Comparison of ENCODE assay signal across 32 cellular contexts in genomic region chr1:204280562-204280961, GRCh38.
"Had no signal": no experiment of that assay in that cellular context is flagged by ENCODE, and none has a peak within 500 bp of the region (broad histone marks: within the 10 kb centered on the region; RNA-seq: fewer than 3 reads in every experiment).

No MANE protein-coding gene starts in this region.

- FAIRE-seq: pancreas, TTC549 had no signal

- H3K4me3 Mint-ChIP-seq: activated naive CD4-positive, alpha-beta T cell treated with anti-CD3 and anti-CD28 coated beads for 36 hours; activated naive CD8-positive, alpha-beta T cell treated with anti-CD3 and anti-CD28 coated beads for 36 hours; activated T-helper 1 cell treated with anti-CD3 and anti-CD28 coated beads, Interleukin-12 subunit alpha, Interleukin-12 subunit beta, Interleukin-2, Interleukin-4 antibody, amounts not matched to agents 30 ng/mL and 10 ng/mL and 1 ng/mL, durations not matched to agents 14 hours and 24 hours and 36 hours; natural killer cell; stimulated activated naive B cell treated with anti-CD40 and anti-IgM and Interleukin-4, amounts not matched to agents 10 μg/mL and 1 μg/mL and 100 μg/mL, for 72 hours; T-helper 1 cell treated with Interleukin-12 subunit alpha and Interleukin-12 subunit beta and Interleukin-4 antibody, amounts not matched to agents 30 μg/mL and 1 μg/mL, for 36 hours had no signal

- DNase-seq: activated CD4-positive, alpha-beta T cell treated with anti-CD3 and anti-CD28 coated beads for 48 hours; activated CD4-positive, alpha-beta T cell treated with anti-CD3 and anti-CD28 coated beads, Interleukin-2, amount 50 U/mL, for 48 hours; activated CD8-positive, alpha-beta memory T cell treated with anti-CD3 and anti-CD28 coated beads for 24 hours; activated CD8-positive, alpha-beta memory T cell treated with anti-CD3 and anti-CD28 coated beads, Interleukin-2, amount 50 U/mL, for 4 hours; activated effector memory CD4-positive, alpha-beta T cell treated with anti-CD3 and anti-CD28 coated beads, Interleukin-2, amount 50 U/mL, for 16 hours; activated naive CD4-positive, alpha-beta T cell treated with anti-CD3 and anti-CD28 coated beads for 36 hours; activated naive CD8-positive, alpha-beta T cell treated with anti-CD3 and anti-CD28 coated beads for 36 hours; activated T-cell treated with anti-CD3 and anti-CD28 coated beads, Interleukin-2, amount 50 U/mL, for 1 hour; adrenal gland; aorta; body of pancreas; cortex of kidney; foreskin keratinocyte; heart right ventricle; kidney glomerular epithelial cell; lower lobe of right lung; mesenchymal stem cell; natural killer cell; pancreas; psoas muscle; stimulated activated CD4-positive, alpha-beta T cell treated with anti-CD3 and anti-CD28 coated beads, Interleukin-15, amount 100 ng/mL, for 24 hours; stimulated activated CD4-positive, alpha-beta T cell treated with anti-CD3 and anti-CD28 coated beads, Interleukin-2, amount 100 ng/mL, for 24 hours; stimulated activated naive B cell treated with anti-CD40 and anti-IgM and Interleukin-4, amounts not matched to agents 10 μg/mL and 1 μg/mL and 100 μg/mL, for 72 hours; stomach; T-helper 9 cell; tibial artery had no signal

- ATAC-seq: activated CD4-positive, CD25-positive, alpha-beta regulatory T cell treated with anti-CD3 and anti-CD28 coated beads, Interleukin-2, amount 50 U/mL, for 24 hours; body of pancreas; foreskin keratinocyte; heart right ventricle; lower lobe of right lung; natural killer cell; psoas muscle; stimulated activated naive B cell treated with anti-CD40 and anti-IgM and Interleukin-4, amounts not matched to agents 10 μg/mL and 1 μg/mL and 100 μg/mL, for 72 hours had no signal

- H3K27ac ChIP-seq: adrenal gland, esophagus muscularis mucosa, foreskin keratinocyte, lower lobe of right lung, psoas muscle, tibial artery, VCaP had no signal

- H3K27me3 ChIP-seq: adrenal gland, body of pancreas, heart right ventricle, pancreas, stomach had no signal

- H3K27me3 Mint-ChIP-seq: activated naive CD8-positive, alpha-beta T cell treated with anti-CD3 and anti-CD28 coated beads for 36 hours had no signal

- H3K9me3 Mint-ChIP-seq: activated naive CD4-positive, alpha-beta T cell treated with anti-CD3 and anti-CD28 coated beads for 36 hours; activated naive CD8-positive, alpha-beta T cell treated with anti-CD3 and anti-CD28 coated beads for 36 hours; activated T-helper 1 cell treated with anti-CD3 and anti-CD28 coated beads, Interleukin-12 subunit alpha, Interleukin-12 subunit beta, Interleukin-2, Interleukin-4 antibody, amounts not matched to agents 30 ng/mL and 10 ng/mL and 1 ng/mL, durations not matched to agents 14 hours and 24 hours and 36 hours; natural killer cell; stimulated activated naive B cell treated with anti-CD40 and anti-IgM and Interleukin-4, amounts not matched to agents 10 μg/mL and 1 μg/mL and 100 μg/mL, for 72 hours; T-helper 1 cell treated with Interleukin-12 subunit alpha and Interleukin-12 subunit beta and Interleukin-4 antibody, amounts not matched to agents 30 μg/mL and 1 μg/mL, for 36 hours had no signal

- H3K4me1 ChIP-seq: foreskin keratinocyte, psoas muscle had no signal

- H3K36me3 ChIP-seq: adrenal gland, esophagus muscularis mucosa, heart right ventricle, lower lobe of right lung, pancreas, stomach had no signal

- H3K9me3 ChIP-seq: adrenal gland, body of pancreas, esophagus muscularis mucosa, heart right ventricle, lower lobe of right lung, pancreas, psoas muscle, stomach, tibial artery had no signal

- H3K36me3 Mint-ChIP-seq: activated naive CD8-positive, alpha-beta T cell treated with anti-CD3 and anti-CD28 coated beads for 36 hours; natural killer cell; stimulated activated naive B cell treated with anti-CD40 and anti-IgM and Interleukin-4, amounts not matched to agents 10 μg/mL and 1 μg/mL and 100 μg/mL, for 72 hours had no signal

- H3K4me3 ChIP-seq: adrenal gland, body of pancreas, esophagus muscularis mucosa, heart right ventricle, lower lobe of right lung, pancreas, psoas muscle, stomach, tibial artery had no signal

- H3K27ac Mint-ChIP-seq: activated naive CD4-positive, alpha-beta T cell treated with anti-CD3 and anti-CD28 coated beads for 36 hours; activated naive CD8-positive, alpha-beta T cell treated with anti-CD3 and anti-CD28 coated beads for 36 hours; activated T-helper 1 cell treated with anti-CD3 and anti-CD28 coated beads, Interleukin-12 subunit alpha, Interleukin-12 subunit beta, Interleukin-2, Interleukin-4 antibody, amounts not matched to agents 30 ng/mL and 10 ng/mL and 1 ng/mL, durations not matched to agents 14 hours and 24 hours and 36 hours; natural killer cell; stimulated activated naive B cell treated with anti-CD40 and anti-IgM and Interleukin-4, amounts not matched to agents 10 μg/mL and 1 μg/mL and 100 μg/mL, for 72 hours; T-helper 1 cell treated with Interleukin-12 subunit alpha and Interleukin-12 subunit beta and Interleukin-4 antibody, amounts not matched to agents 30 μg/mL and 1 μg/mL, for 36 hours had no signal
